Comparison of ENCODE assay signal across 9 cellular contexts in genomic region chr17:7042507-7043194, GRCh38. TPM values are rescaled to one million over a fixed set of nuclear protein-coding genes. Genes with fewer than 3 reads are reported as not detected.
DNase-seq lines count a peak whose midpoint lies in the region; ATAC-seq and TF ChIP-seq lines count a peak whose summit lies in the region.
"Had no signal": no experiment of that assay in that cellular context is flagged by ENCODE, and none has a peak within 500 bp of the region (broad histone marks: within the 10 kb centered on the region; RNA-seq: fewer than 3 reads in every experiment).

No MANE protein-coding gene starts in this region.

- H3K4me1 Mint-ChIP-seq in neural crest cell, result peaks cover 44% of the 10 kb centered on the region

- DNase-seq in AG10803 (ENCODE audit: low read depth) (no peak), T-helper 2 cell (peak in 3 of 5 experiments; percentile 33 to 69 (median 48)), neural crest cell (ENCODE audit: low read depth, low spot score) (no peak), SW480 (ENCODE audit: low spot score) (no peak), DMS153 (lab: John Stamatoyannopoulos, UW) (no peak)
- DNase-seq in effector CD8-positive, alpha-beta T cell (lab: John Stamatoyannopoulos, UW), result peak; percentile 40

- H3K4me3 Mint-ChIP-seq in neural crest cell, result peak overlapping the region; percentile 34

- H3K27me3 Mint-ChIP-seq in neural crest cell (ENCODE audit: low read depth), result peaks cover 81% of the 10 kb centered on the region

- H3K27ac Mint-ChIP-seq in neural crest cell (ENCODE audit: unreplicated experiment), result no peak overlapping the region

- no peaks in the 10 kb centered on the region for H3K36me3 Mint-ChIP-seq in neural crest cell (ENCODE audit: low read depth)

- no peak for TF ChIP-seq CTCF in AG10803 (conservative IDR thresholded peaks at IDR 0.05; ENCODE audit: low read length)
- no peak for TF ChIP-seq CTCF in neural crest cell (conservative IDR thresholded peaks at IDR 0.05)

- peak overlapping the region; percentile 53; the same call in 1 of the 2 replicates for H3K4me3 ChIP-seq in AG10803 (ENCODE audit: low read length)

- H3K9me3 Mint-ChIP-seq in neural crest cell, result no peaks in the 10 kb centered on the region

- ATAC-seq in HG03571 (IDR thresholded peaks at IDR 0.05; ENCODE audit: unreplicated experiment) (no peak), GM19395 (IDR thresholded peaks at IDR 0.05; ENCODE audit: unreplicated experiment) (no peak)

RNA-seq across cellular contexts. Expression of gene SLC16A11, which starts 1.2 kb away (rescaled TPM):
- not detected in 2 replicates for total RNA-seq in neural crest cell
- total RNA-seq: SJSA1 had no signal

RNA-seq across cellular contexts. Expression of gene SLC16A13, which starts 6.8 kb away (rescaled TPM):
- 11.1 and 12.2 TPM in 2 replicates for total RNA-seq in neural crest cell
- total RNA-seq: SJSA1 had no signal

RNA-seq across cellular contexts. Expression of gene BCL6B, which starts 19.8 kb away (rescaled TPM):
- 0.41 and 0.42 TPM in 2 replicates for total RNA-seq in neural crest cell
- total RNA-seq: SJSA1 had no signal

RNA-seq across cellular contexts. Expression of gene RNASEK, which starts 30.2 kb away (rescaled TPM):
- total RNA-seq in neural crest cell, result 143 and 157 TPM in 2 replicates

RNA-seq across cellular contexts. Expression of gene CLEC10A, which starts 37.4 kb away (rescaled TPM):
- not detected in 2 replicates for total RNA-seq in neural crest cell
- total RNA-seq: SJSA1 had no signal

Comparison
In these comparisons a context has a peak if more than half of its experiments do, and no peak if none do; other contexts are left out.
1. DNase-seq: peak in T-helper 2 cell (3 of 5) and effector CD8-positive, alpha-beta T cell (single experiment); none in AG10803 (single experiment), neural crest cell (single experiment), SW480 (single experiment) and DMS153 (single experiment).